1 cellular context compared by ENCODE assay signal in the genomic region with DNA sequence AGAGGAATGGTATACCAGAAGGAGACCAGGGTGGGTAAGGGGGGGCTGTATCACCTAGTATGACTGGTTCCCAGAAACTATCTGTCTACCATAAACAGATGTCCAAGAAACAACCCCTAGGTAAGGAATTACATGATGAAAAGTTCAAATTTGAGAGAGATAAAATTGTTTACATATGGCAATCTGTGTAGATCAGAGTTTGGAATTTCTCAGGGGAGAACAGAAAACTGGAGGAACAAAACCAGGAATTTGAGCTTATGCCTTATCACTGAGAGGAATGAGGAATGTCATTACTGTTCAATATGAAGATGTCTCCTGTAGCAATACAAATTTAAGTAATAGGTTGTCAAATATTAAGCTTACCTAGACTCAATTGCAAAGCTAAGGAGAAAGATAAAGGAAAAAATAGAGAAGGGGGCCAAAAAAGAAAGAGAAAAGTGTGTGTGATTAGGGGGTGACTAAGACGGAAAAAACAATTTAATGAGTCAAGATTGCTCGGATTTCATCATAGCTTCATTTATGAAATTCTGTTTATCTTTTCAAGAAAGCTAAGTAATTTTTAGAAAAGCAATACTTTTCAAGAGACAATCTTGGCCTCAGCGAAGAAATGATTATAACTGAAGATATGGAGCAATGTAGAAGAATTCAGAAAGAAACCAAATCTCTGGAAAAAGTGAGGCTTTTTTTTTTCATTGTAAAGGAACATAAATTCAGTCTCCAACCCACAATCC.
TF ChIP-seq lines count a peak whose summit lies in the region.

No MANE protein-coding gene starts in this region.

TF ChIP-seq in liver, 16 proteins besides CTCF, POLR2A, EP300 and RAD21 (continued from another document):
- TF ChIP-seq, protein P1, sequence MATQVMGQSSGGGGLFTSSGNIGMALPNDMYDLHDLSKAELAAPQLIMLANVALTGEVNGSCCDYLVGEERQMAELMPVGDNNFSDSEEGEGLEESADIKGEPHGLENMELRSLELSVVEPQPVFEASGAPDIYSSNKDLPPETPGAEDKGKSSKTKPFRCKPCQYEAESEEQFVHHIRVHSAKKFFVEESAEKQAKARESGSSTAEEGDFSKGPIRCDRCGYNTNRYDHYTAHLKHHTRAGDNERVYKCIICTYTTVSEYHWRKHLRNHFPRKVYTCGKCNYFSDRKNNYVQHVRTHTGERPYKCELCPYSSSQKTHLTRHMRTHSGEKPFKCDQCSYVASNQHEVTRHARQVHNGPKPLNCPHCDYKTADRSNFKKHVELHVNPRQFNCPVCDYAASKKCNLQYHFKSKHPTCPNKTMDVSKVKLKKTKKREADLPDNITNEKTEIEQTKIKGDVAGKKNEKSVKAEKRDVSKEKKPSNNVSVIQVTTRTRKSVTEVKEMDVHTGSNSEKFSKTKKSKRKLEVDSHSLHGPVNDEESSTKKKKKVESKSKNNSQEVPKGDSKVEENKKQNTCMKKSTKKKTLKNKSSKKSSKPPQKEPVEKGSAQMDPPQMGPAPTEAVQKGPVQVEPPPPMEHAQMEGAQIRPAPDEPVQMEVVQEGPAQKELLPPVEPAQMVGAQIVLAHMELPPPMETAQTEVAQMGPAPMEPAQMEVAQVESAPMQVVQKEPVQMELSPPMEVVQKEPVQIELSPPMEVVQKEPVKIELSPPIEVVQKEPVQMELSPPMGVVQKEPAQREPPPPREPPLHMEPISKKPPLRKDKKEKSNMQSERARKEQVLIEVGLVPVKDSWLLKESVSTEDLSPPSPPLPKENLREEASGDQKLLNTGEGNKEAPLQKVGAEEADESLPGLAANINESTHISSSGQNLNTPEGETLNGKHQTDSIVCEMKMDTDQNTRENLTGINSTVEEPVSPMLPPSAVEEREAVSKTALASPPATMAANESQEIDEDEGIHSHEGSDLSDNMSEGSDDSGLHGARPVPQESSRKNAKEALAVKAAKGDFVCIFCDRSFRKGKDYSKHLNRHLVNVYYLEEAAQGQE (IDR thresholded peaks at IDR 0.05): no peak
- TF ChIP-seq FOXA1 (IDR thresholded peaks at IDR 0.05): no peak
- TF ChIP-seq TAF1 (conservative IDR thresholded peaks at IDR 0.05): no peak
- TF ChIP-seq, protein P2, sequence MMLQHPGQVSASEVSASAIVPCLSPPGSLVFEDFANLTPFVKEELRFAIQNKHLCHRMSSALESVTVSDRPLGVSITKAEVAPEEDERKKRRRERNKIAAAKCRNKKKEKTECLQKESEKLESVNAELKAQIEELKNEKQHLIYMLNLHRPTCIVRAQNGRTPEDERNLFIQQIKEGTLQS (IDR thresholded peaks at IDR 0.05): no peak
- TF ChIP-seq GABPA (IDR thresholded peaks at IDR 0.05 in 1 of 2, conservative IDR thresholded peaks at IDR 0.05 in 1 of 2): no peak
